In genomic region chr13:34349091-34349722, GRCh38 we compare ENCODE assay signal across 10 cellular contexts.
DNase-seq lines count a peak whose midpoint lies in the region; TF ChIP-seq lines count a peak whose summit lies in the region.
"Had no signal": no experiment of that assay in that cellular context is flagged by ENCODE, and none has a peak within 500 bp of the region (broad histone marks: within the 10 kb centered on the region; RNA-seq: fewer than 3 reads in every experiment).

No MANE protein-coding gene starts in this region.

- peak; percentile 22 for DNase-seq in Calu3
- peak; percentile 30 for DNase-seq in RWPE1 (ENCODE audit: low spot score)
- DNase-seq in fibroblast of pulmonary artery (ENCODE audit: low read depth): peak; percentile 95
- peak; percentile 63 for DNase-seq in pulmonary artery endothelial cell (ENCODE audit: low read depth, low spot score)
- DNase-seq in KBM-7: no peak
- DNase-seq in pons (ENCODE audit: low spot score): no peak
- no peak for DNase-seq in iPS-NIHi11 (ENCODE audit: low spot score)
- no peak for DNase-seq in NCI-H748 treated with DMSO at 0.1 percent for 48 hours (lab: John Stamatoyannopoulos, UW)
- DNase-seq: activated effector memory CD4-positive, alpha-beta T cell treated with anti-CD3 and anti-CD28 coated beads, Interleukin-2, amount 50 U/mL, for 16 hours had no signal

- in situ Hi-C loops in KBM-7 (cut with MboI; ENCODE audit: low pct_unique_long_range_greater_than_20kb, low sequenced_read_pairs): no loop called here

- H3K4me3 Mint-ChIP-seq in Calu3 (ENCODE audit: low read depth, unreplicated experiment): no peak overlapping the region

- CTCF ChIA-PET in Calu3 (lab: Charles Lee) (interaction anchor here (0.7 kb wide), 1 partner anchor 172 kb away, joined by 7 read pairs; no protein-coding TSS in a partner anchor), RWPE1 (lab: Yijun Ruan, JAX) (no interaction called here)

- POLR2A ChIA-PET in RWPE1 (lab: Yijun Ruan, JAX; ENCODE audit: low non-redundant PET): no interaction called here

- peaks cover 3% of the 10 kb centered on the region for H3K36me3 Mint-ChIP-seq in Calu3 (ENCODE audit: insufficient read depth, unreplicated experiment)

- H3K9me3 Mint-ChIP-seq in Calu3 (ENCODE audit: low read depth, unreplicated experiment): peaks cover 4% of the 10 kb centered on the region

- H3K4me3 ChIP-seq in fibroblast of pulmonary artery (replicated peaks; ENCODE audit: low read depth, low read length): no peak overlapping the region

- H3K27ac ChIP-seq in RWPE1: peak overlapping the region; percentile 72; the same call in 1 of the 2 replicates
- H3K27ac ChIP-seq: neutrophil had no signal

- intact Hi-C loops in Calu3 (cut with micrococcal nuclease; ENCODE audit: unreplicated experiment): loop anchor here (5.0 to 10.0 kb wide), 3 partner anchors 116 to 808 kb away; no protein-coding TSS in a partner anchor

- peaks cover 41% of the 10 kb centered on the region for H3K4me1 Mint-ChIP-seq in Calu3 (ENCODE audit: low read depth, unreplicated experiment)

- TF ChIP-seq CTCF in Calu3 (IDR thresholded peaks at IDR 0.05; ENCODE audit: unreplicated experiment) (no peak), RWPE1 (conservative IDR thresholded peaks at IDR 0.05; ENCODE audit: low read depth) (no peak), fibroblast of pulmonary artery (IDR thresholded peaks at IDR 0.05; ENCODE audit: low read length, missing control alignments) (no peak)

- BruUV-seq in Calu3 (replicated peaks; lab: Mats Ljungman, UMichigan): no TSS peak

- no peaks in the 10 kb centered on the region for H3K27me3 Mint-ChIP-seq in Calu3 (ENCODE audit: unreplicated experiment)

- H3K27ac Mint-ChIP-seq in Calu3 (ENCODE audit: unreplicated experiment): no peak overlapping the region

Comparison
In these comparisons a context has a peak if more than half of its experiments do, and no peak if none do; other contexts are left out.
1. DNase-seq: peak in Calu3 (single experiment), RWPE1 (single experiment), fibroblast of pulmonary artery (single experiment) and pulmonary artery endothelial cell (single experiment); none in KBM-7 (single experiment), pons (single experiment), iPS-NIHi11 (single experiment) and NCI-H748 treated with DMSO at 0.1 percent for 48 hours (single experiment).